16 cellular contexts compared by ENCODE assay signal in the genomic region with DNA sequence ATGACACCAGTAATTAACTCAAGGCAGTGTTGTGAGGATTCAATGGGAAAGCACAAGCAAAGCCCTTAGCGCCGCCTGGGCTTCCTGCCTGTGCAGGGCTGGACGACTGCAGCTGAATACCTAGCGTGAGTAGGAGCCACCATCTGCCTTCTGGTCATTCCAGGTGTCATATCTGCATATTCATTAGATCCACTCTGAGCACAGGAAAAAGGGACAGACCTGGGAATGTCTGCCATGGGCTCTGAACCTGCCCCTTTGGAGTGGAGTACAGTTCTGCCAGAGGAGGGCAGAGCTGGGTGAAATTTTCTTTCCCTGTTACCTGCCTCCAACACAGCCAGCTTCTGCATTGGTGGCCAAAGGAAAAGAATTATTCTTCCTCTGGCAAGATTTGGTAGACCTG.
DNase-seq lines count a peak whose midpoint lies in the region; ATAC-seq and TF ChIP-seq lines count a peak whose summit lies in the region.
"Had no signal": no experiment of that assay in that cellular context is flagged by ENCODE, and none has a peak within 500 bp of the region (broad histone marks: within the 10 kb centered on the region; RNA-seq: fewer than 3 reads in every experiment).

No MANE protein-coding gene starts in this region.

- no peak for ATAC-seq in GM18517 (IDR thresholded peaks at IDR 0.05; ENCODE audit: unreplicated experiment)
- ATAC-seq: Right ventricle myocardium inferior had no signal

- no peak overlapping the region for H3K27ac ChIP-seq in neural progenitor cell
- H3K27ac ChIP-seq: PC-9, SK-N-MC had no signal

- H3K9ac ChIP-seq in neural progenitor cell = no peak overlapping the region

- no peak overlapping the region for H3K27ac Mint-ChIP-seq in neural progenitor cell
- H3K27ac Mint-ChIP-seq: B cell; CD4-positive, alpha-beta T cell had no signal

- H3K27me3 ChIP-seq in H7 (ENCODE audit: control insufficient read depth, insufficient read depth, low read length) (no peaks in the 10 kb centered on the region), neural progenitor cell (no peaks in the 10 kb centered on the region)

- peaks cover 7% of the 10 kb centered on the region for H3K27me3 Mint-ChIP-seq in neural progenitor cell (ENCODE audit: insufficient read depth, low read depth)
- H3K27me3 Mint-ChIP-seq: B cell had no signal

- H3K36me3 ChIP-seq in H7 (replicated peaks; ENCODE audit: control insufficient read depth, insufficient read depth, low read length) = no peaks in the 10 kb centered on the region
- no peaks in the 10 kb centered on the region for H3K36me3 ChIP-seq in neural progenitor cell

- no peaks in the 10 kb centered on the region for H3K4me1 ChIP-seq in neural progenitor cell

- no peaks in the 10 kb centered on the region for H3K79me2 ChIP-seq in neural progenitor cell (ENCODE audit: low read depth)

- no peak overlapping the region for H2AFZ ChIP-seq in neural progenitor cell (replicated peaks)
- H2AFZ ChIP-seq: PC-9 had no signal

- no peaks in the 10 kb centered on the region for H3K9me3 ChIP-seq in neural progenitor cell (ENCODE audit: low read depth)

- H3K4me3 Mint-ChIP-seq in neural progenitor cell = no peak overlapping the region
- H3K4me3 Mint-ChIP-seq: B cell; CD4-positive, alpha-beta T cell had no signal

- DNase-seq in H7 (peak; percentile 53), NCI-H510A treated with DMSO at 0.1 percent for 48 hours (lab: John Stamatoyannopoulos, UW) (peak; percentile 27), choroid plexus epithelial cell (ENCODE audit: low read depth) (no peak), neural progenitor cell (ENCODE audit: low spot score) (no peak), NCI-H1105 (lab: John Stamatoyannopoulos, UW) (no peak)
- no peak for DNase-seq in stimulated activated CD4-positive, alpha-beta T cell treated with anti-CD3 and anti-CD28 coated beads, Interleukin-1b, Interleukin-23, amount 100 ng/mL, for 48 hours
- DNase-seq: CD4-positive, alpha-beta T cell; IMR-90; Kasumi-1; NCI-H2029; NCI-H524 treated with DMSO at 0.1 percent for 48 hours; PC-9 had no signal

- peak; percentile 22 for TF ChIP-seq CTCF in choroid plexus epithelial cell (conservative IDR thresholded peaks at IDR 0.05; ENCODE audit: low read depth, low read length)
- peak; percentile 14 for TF ChIP-seq CTCF in neural progenitor cell (IDR thresholded peaks at IDR 0.05)

- H3K36me3 Mint-ChIP-seq in neural progenitor cell = no peaks in the 10 kb centered on the region

- H4K20me1 ChIP-seq in neural progenitor cell (ENCODE audit: low read depth) = no peaks in the 10 kb centered on the region

- no peak overlapping the region for H3K4me3 ChIP-seq in H7 (ENCODE audit: insufficient read depth, low read depth, low read length)
- no peak overlapping the region for H3K4me3 ChIP-seq in choroid plexus epithelial cell (ENCODE audit: low read depth, low read length)
- no peak overlapping the region for H3K4me3 ChIP-seq in neural progenitor cell
- H3K4me3 ChIP-seq: PC-9, SK-N-MC had no signal

- H3F3A ChIP-seq in neural progenitor cell (ENCODE audit: low read depth) = no peaks in the 10 kb centered on the region

- H3K9me3 Mint-ChIP-seq in neural progenitor cell = no peaks in the 10 kb centered on the region
- H3K9me3 Mint-ChIP-seq: CD4-positive, alpha-beta T cell had no signal

- no peak overlapping the region for H3K4me2 ChIP-seq in neural progenitor cell
- H3K4me2 ChIP-seq: PC-9 had no signal

- H3K4me1 Mint-ChIP-seq in neural progenitor cell = no peaks in the 10 kb centered on the region
- H3K4me1 Mint-ChIP-seq: B cell had no signal

Comparison
In these comparisons a context has a peak if more than half of its experiments do, and no peak if none do; other contexts are left out.
1. DNase-seq: peak in H7 (single experiment) and NCI-H510A treated with DMSO at 0.1 percent for 48 hours (single experiment); none in choroid plexus epithelial cell (single experiment), neural progenitor cell (single experiment), NCI-H1105 (single experiment) and stimulated activated CD4-positive, alpha-beta T cell treated with anti-CD3 and anti-CD28 coated beads, Interleukin-1b, Interleukin-23, amount 100 ng/mL, for 48 hours (single experiment).